8 cellular contexts compared by ENCODE assay signal in genomic region chr19:55503447-55504251, GRCh38. TPM values are rescaled to one million over a fixed set of nuclear protein-coding genes. Genes with fewer than 3 reads are reported as not detected.
DNase-seq lines count a peak whose midpoint lies in the region; ATAC-seq and TF ChIP-seq lines count a peak whose summit lies in the region.

No MANE protein-coding gene starts in this region.

- peaks cover 0 to 16% (median 9%) of the 10 kb centered on the region in 7 donors for H3K9me3 Mint-ChIP-seq in CD14-positive monocyte

- peak overlapping the region; percentile 2 to 89 (median 80) for H3K27ac Mint-ChIP-seq in CD14-positive monocyte

- H3K27me3 ChIP-seq in dorsolateral prefrontal cortex (no peaks in the 10 kb centered on the region), lower lobe of right lung (ENCODE audit: low read depth) (no peaks in the 10 kb centered on the region)

- DNase-seq in CD14-positive monocyte (ENCODE audit: low spot score): peak; percentile 88
- peak; percentile 92 for DNase-seq in NCI-H69 (lab: John Stamatoyannopoulos, UW)
- peak; percentile 87 to 90 for DNase-seq in activated CD4-positive, alpha-beta T cell treated with anti-CD3 and anti-CD28 coated beads, Interleukin-2, amount 50 U/mL, for 4 hours
- DNase-seq in dorsolateral prefrontal cortex: peak; percentile 91 to 97 (median 95)
- peak; percentile 93 for DNase-seq in lower lobe of right lung
- peak; percentile 84 to 96 (median 86) for DNase-seq in stimulated activated CD4-positive, alpha-beta T cell treated with anti-CD3 and anti-CD28 coated beads, TNF-alpha, amount 100 ng/mL, for 1 hour (ENCODE audit: low read depth in 3 of 3, low spot score in 1 of 3)

- no peaks in the 10 kb centered on the region for H3K9me3 ChIP-seq in lower lobe of right lung

- peaks cover 0 to 2% of the 10 kb centered on the region in 2 donors for H3K36me3 Mint-ChIP-seq in CD14-positive monocyte

- H3K4me3 Mint-ChIP-seq in CD14-positive monocyte: peak overlapping the region; percentile 80 to 90

- H3K4me1 ChIP-seq in lower lobe of right lung: peaks cover 8% of the 10 kb centered on the region

- intact Hi-C loops in CD14-positive monocyte (cut with micrococcal nuclease) (loop anchor here (5.0 kb wide), 2 partner anchors 36 to 361 kb away; no protein-coding TSS in a partner anchor), dorsolateral prefrontal cortex (cut with DNase I) (loop anchor here (2.0 to 5.0 kb wide), 3 partner anchors 35 to 363 kb away; no protein-coding TSS in a partner anchor), lower lobe of right lung (cut with DNase I) (no loop called here)

- TF ChIP-seq CTCF in CD14-positive monocyte (IDR thresholded peaks at IDR 0.05): peak; percentile 100
- TF ChIP-seq CTCF in dorsolateral prefrontal cortex (IDR thresholded peaks at IDR 0.05 in 54 of 56, conservative IDR thresholded peaks at IDR 0.05 in 2 of 56; ENCODE audit: low read depth in 1 of 56, partially characterized antibody in 56 of 56): peak; percentile 95 to 100 (median 99)
- TF ChIP-seq CTCF in lower lobe of right lung (IDR thresholded peaks at IDR 0.05): peak; percentile 100

- H3K27ac ChIP-seq in dorsolateral prefrontal cortex (peak overlapping the region in 50 of 59 donors; percentile 17 to 91 (median 80)), lower lobe of right lung (peak overlapping the region; percentile 63)

- ATAC-seq in GM19351 (IDR thresholded peaks at IDR 0.05; ENCODE audit: unreplicated experiment) (peak; percentile 90), HG03521 (IDR thresholded peaks at IDR 0.05; ENCODE audit: unreplicated experiment) (peak; percentile 89), lower lobe of right lung (peak; percentile 97 to 99)

- peaks cover 5 to 14% (median 11%) of the 10 kb centered on the region in 3 donors for H3K27me3 Mint-ChIP-seq in CD14-positive monocyte (ENCODE audit: low read depth in 3 of 3)

- H3K4me1 Mint-ChIP-seq in CD14-positive monocyte: peaks cover 9% of the 10 kb centered on the region

- H3K4me3 ChIP-seq in dorsolateral prefrontal cortex (peak overlapping the region; percentile 35 to 88 (median 61)), lower lobe of right lung (peak overlapping the region; percentile 50)

- H3K36me3 ChIP-seq in lower lobe of right lung: no peaks in the 10 kb centered on the region

RNA-seq across cellular contexts. Expression of gene SSC5D, which starts 15.4 kb away (rescaled TPM):
- not detected for polyA plus RNA-seq in CD14-positive monocyte
- total RNA-seq in dorsolateral prefrontal cortex (10 to 100 TPM in 1 of 120 experiments, 1 to 10 TPM in 119; 1.3 to 11.4 (median 4.6) TPM), lower lobe of right lung (4.7 TPM)

RNA-seq across cellular contexts. Expression of gene NAT14, which starts 18.7 kb away (rescaled TPM):
- polyA plus RNA-seq in CD14-positive monocyte: 1 to 10 TPM; 1.5 to 1.9 TPM
- total RNA-seq in dorsolateral prefrontal cortex: 10 to 100 TPM; 31.4 to 82.8 (median 57.2) TPM
- 16.6 TPM for total RNA-seq in lower lobe of right lung

RNA-seq across cellular contexts. Expression of gene ZNF628, which starts 27.2 kb away (rescaled TPM):
- under 1 TPM in 1 of 2 donors, not detected in 1; 0.50 TPM for polyA plus RNA-seq in CD14-positive monocyte
- total RNA-seq in dorsolateral prefrontal cortex (10 to 100 TPM in 8 of 120 experiments, 1 to 10 TPM in 112; 3.1 to 14.2 (median 6.2) TPM), lower lobe of right lung (7.1 TPM)

RNA-seq across cellular contexts. Expression of gene SBK2, which starts 33.3 kb away (rescaled TPM):
- polyA plus RNA-seq in CD14-positive monocyte: not detected
- total RNA-seq in dorsolateral prefrontal cortex (not detected), lower lobe of right lung (not detected)

RNA-seq across cellular contexts. Expression of gene C19orf85, which starts 39.1 kb away (rescaled TPM):
- not detected for polyA plus RNA-seq in CD14-positive monocyte
- under 1 TPM in 1 of 120 experiments, not detected in 119; 0.57 TPM for total RNA-seq in dorsolateral prefrontal cortex
- total RNA-seq in lower lobe of right lung: not detected

Comparison
In these comparisons a context has a peak if more than half of its experiments do, and no peak if none do; other contexts are left out.
1. Peak in every context shown above with its lines: DNase-seq, ATAC-seq, H3K4me3 ChIP-seq and H3K27ac ChIP-seq.